12 cellular contexts compared by ENCODE assay signal in genomic region chr14:61501714-61502458, GRCh38.
A peak's percentile ranks its signal among the peaks of the same experiment; 100 is the strongest.
DNase-seq lines count a peak whose midpoint lies in the region; ATAC-seq and TF ChIP-seq lines count a peak whose summit lies in the region.
"Had no signal": no experiment of that assay in that cellular context is flagged by ENCODE, and none has a peak within 500 bp of the region (broad histone marks: within the 10 kb centered on the region; RNA-seq: fewer than 3 reads in every experiment).

No MANE protein-coding gene starts in this region.

- no peak overlapping the region for H2AFZ ChIP-seq in H9 (ENCODE audit: low read length)

- no peaks in the 10 kb centered on the region for H3K79me1 ChIP-seq in H9 (ENCODE audit: insufficient read depth, low read depth, low read length, poor library complexity, severe bottlenecking)

- H2BK12ac ChIP-seq in H9 (ENCODE audit: insufficient read length, low read depth, low read length): no peak overlapping the region

- H3K27me3 Mint-ChIP-seq in H9 (ENCODE audit: low read depth): no peaks in the 10 kb centered on the region
- no peaks in the 10 kb centered on the region for H3K27me3 Mint-ChIP-seq in activated naive CD8-positive, alpha-beta T cell
- no peaks in the 10 kb centered on the region for H3K27me3 Mint-ChIP-seq in naive thymus-derived CD8-positive, alpha-beta T cell

- no peak overlapping the region for H3K4me2 ChIP-seq in H9 (ENCODE audit: insufficient read depth, insufficient read length, low read length)

- H3K4me3 ChIP-seq in GM08714 (ENCODE audit: low read length): peak overlapping the region; percentile 6; the same call in 1 of the 2 replicates
- H3K4me3 ChIP-seq: esophagus muscularis mucosa had no signal

- H2BK15ac ChIP-seq in H9 (ENCODE audit: low read depth, low read length): no peak overlapping the region

- no peak for TF ChIP-seq CTCF in H9 (conservative IDR thresholded peaks at IDR 0.05)

- peaks cover 0 to 4% (median 2%) of the 10 kb centered on the region in 3 experiments; a peak in 1 of 7 replicates for H3K36me3 Mint-ChIP-seq in H9 (ENCODE audit: insufficient read depth in 1 of 3, low read depth in 3 of 3)
- H3K36me3 Mint-ChIP-seq in activated naive CD8-positive, alpha-beta T cell: peaks cover 31% of the 10 kb centered on the region
- H3K36me3 Mint-ChIP-seq in naive thymus-derived CD8-positive, alpha-beta T cell: peaks cover 4 to 49% (median 21%) of the 10 kb centered on the region in 3 donors

- no peaks in the 10 kb centered on the region for H3K9me3 ChIP-seq in H9 (ENCODE audit: control insufficient read depth, low read depth, low read length)
- H3K9me3 ChIP-seq: esophagus muscularis mucosa had no signal

- H4K91ac ChIP-seq in H9 (ENCODE audit: insufficient read length, low read depth, low read length): no peak overlapping the region

- no peak overlapping the region for H4K5ac ChIP-seq in H9 (ENCODE audit: insufficient read length, low read depth, low read length)

- H3K23me2 ChIP-seq in H9 (ENCODE audit: insufficient read length, low read depth, low read length, poor library complexity, severe bottlenecking): no peaks in the 10 kb centered on the region

- H4K20me1 ChIP-seq in H9 (ENCODE audit: control insufficient read depth, insufficient read depth, insufficient read length): no peaks in the 10 kb centered on the region

- no peak overlapping the region for H3K14ac ChIP-seq in H9 (ENCODE audit: insufficient read depth, low read length)

- H2AK5ac ChIP-seq in H9 (ENCODE audit: insufficient read length, low read length): no peak overlapping the region

- peaks cover 24% of the 10 kb centered on the region; the same call in 1 of the 2 replicates for H3K4me1 ChIP-seq in H9 (ENCODE audit: insufficient read depth, low read length)

- H3K9me3 Mint-ChIP-seq in H9: 0 out of 5 replicates have a peak, but pooled peaks cover 0 to 2% of the 10 kb centered on the region in 2 experiments
- H3K9me3 Mint-ChIP-seq in activated naive CD8-positive, alpha-beta T cell (ENCODE audit: low read depth): no peaks in the 10 kb centered on the region
- H3K9me3 Mint-ChIP-seq in naive thymus-derived CD8-positive, alpha-beta T cell: peaks cover 0 to 5% (median 0%) of the 10 kb centered on the region in 9 donors

- POLR2A ChIA-PET in naive thymus-derived CD8-positive, alpha-beta T cell (lab: Charles Lee): interaction anchor here (0.6 to 2.3 kb wide), 12 partner anchors 9 to 223 kb away, joined by 3 to 21 read pairs (median 4); no protein-coding TSS in a partner anchor

- no peak overlapping the region for H3K56ac ChIP-seq in H9 (ENCODE audit: insufficient read length, low read depth, low read length)

- H3K4me1 Mint-ChIP-seq in H9: peaks cover 66 to 69% of the 10 kb centered on the region in 2 experiments
- peaks cover 94% of the 10 kb centered on the region for H3K4me1 Mint-ChIP-seq in activated naive CD8-positive, alpha-beta T cell (ENCODE audit: low read depth)
- H3K4me1 Mint-ChIP-seq in naive thymus-derived CD8-positive, alpha-beta T cell: peaks cover 40 to 96% (median 92%) of the 10 kb centered on the region in 4 donors

- no peak overlapping the region for H2BK120ac ChIP-seq in H9 (ENCODE audit: low read depth, low read length, poor library complexity, severe bottlenecking)

- H2BK20ac ChIP-seq in H9 (ENCODE audit: low read depth, low read length, poor library complexity, severe bottlenecking): no peak overlapping the region

- no peak overlapping the region for H3K4ac ChIP-seq in H9 (ENCODE audit: low read depth, low read length)

- no peak for ATAC-seq in naive thymus-derived CD8-positive, alpha-beta T cell
- no peak for ATAC-seq in GM18909 (IDR thresholded peaks at IDR 0.05; ENCODE audit: poor library complexity, unreplicated experiment)

- H3K27ac Mint-ChIP-seq in H9: peak overlapping the region; percentile 70 to 99 (median 92); a peak in 6 of 7 replicates
- H3K27ac Mint-ChIP-seq in activated naive CD8-positive, alpha-beta T cell: peak overlapping the region; percentile 100
- peak overlapping the region in 9 of 10 donors; percentile 92 to 98 (median 97) for H3K27ac Mint-ChIP-seq in naive thymus-derived CD8-positive, alpha-beta T cell

- peak overlapping the region; percentile 34 for H3K9ac ChIP-seq in H9 (ENCODE audit: extremely low read depth, insufficient read length, low read length)

- DNase-seq in H9 (no peak), pons (ENCODE audit: low spot score) (no peak), AG08395 (ENCODE audit: low spot score) (no peak)
- DNase-seq in naive thymus-derived CD8-positive, alpha-beta T cell: no peak
- DNase-seq: NCI-H2029 treated with DMSO at 0.1 percent for 48 hours; stimulated activated CD8-positive, alpha-beta memory T cell treated with anti-CD3 and anti-CD28 coated beads, Interleukin-4, amount 100 ng/mL, for 48 hours; T-helper 9 cell had no signal

- no peaks in the 10 kb centered on the region for H3K27me3 ChIP-seq in H9 (ENCODE audit: insufficient read depth, low read length)
- H3K27me3 ChIP-seq: esophagus muscularis mucosa had no signal

- H3T11ph ChIP-seq in H9 (ENCODE audit: low read length): no peak overlapping the region

- no peak overlapping the region; a peak in 1 of 5 replicates for H3K4me3 Mint-ChIP-seq in H9
- H3K4me3 Mint-ChIP-seq in activated naive CD8-positive, alpha-beta T cell: peak overlapping the region; percentile 89
- peak overlapping the region in 9 of 10 donors; percentile 58 to 81 (median 76) for H3K4me3 Mint-ChIP-seq in naive thymus-derived CD8-positive, alpha-beta T cell
- H3K4me3 Mint-ChIP-seq: neural crest cell had no signal

- peak overlapping the region; percentile 91 for H3K27ac ChIP-seq in H9 (ENCODE audit: insufficient read length, low read depth, low read length)

- no peak overlapping the region for H3K18ac ChIP-seq in H9 (ENCODE audit: insufficient read length, low read depth, low read length)

- no CpG with 5 or more reads among the region's 6 CpGs for WGBS in H9 (ENCODE audit: extremely low coverage, insufficient read length, low lambda C conversion rate)

- no peak overlapping the region for H4K8ac ChIP-seq in H9 (replicated peaks; ENCODE audit: insufficient read length, low read depth, low read length)

- H2BK5ac ChIP-seq in H9 (ENCODE audit: insufficient read length, low read length): no peak overlapping the region

- H3K79me2 ChIP-seq in H9 (ENCODE audit: insufficient read depth, low read length): no peaks in the 10 kb centered on the region

- no peak overlapping the region for H3K23ac ChIP-seq in H9 (ENCODE audit: insufficient read length, low read depth, low read length)

Comparison
In these comparisons a context has a peak if more than half of its experiments do, and no peak if none do; other contexts are left out.
1. H3K4me3 Mint-ChIP-seq: peak in activated naive CD8-positive, alpha-beta T cell (single experiment) and naive thymus-derived CD8-positive, alpha-beta T cell (9 of 10); none in H9 (0 of 2).
2. Peak in every context shown above with its lines, with median percentiles within 50 percentile points of each other: H3K27ac Mint-ChIP-seq.